In genomic region chr5:1294839-1295649, GRCh38 we compare ENCODE assay signal across 8 cellular contexts.
A peak's percentile ranks its signal among the peaks of the same experiment; 100 is the strongest.
DNase-seq lines count a peak whose midpoint lies in the region; ATAC-seq and TF ChIP-seq lines count a peak whose summit lies in the region.

TSS of gene TERT (minus strand) at chr5:1295068. CDS start at chr5:1294989, 79 bp downstream.

- DNase-seq in activated CD4-positive, alpha-beta T cell treated with anti-CD3 and anti-CD28 coated beads, Interleukin-2, amount 50 U/mL, for 1 hour, result peak; percentile 75
- peak in 27 of 42 donors; percentile 12 to 61 (median 38) for DNase-seq in head of caudate nucleus
- DNase-seq in stimulated activated CD4-positive, alpha-beta T cell treated with anti-CD3 and anti-CD28 coated beads, TNF-alpha, amount 100 ng/mL, for 24 hours (ENCODE audit: low read depth in 3 of 3), result peak; percentile 65 to 89 (median 78)
- DNase-seq in NCI-H1092 treated with DMSO at 0.1 percent for 48 hours (lab: John Stamatoyannopoulos, UW), result no peak
- DNase-seq in tibial artery, result no peak

- ATAC-seq in HG03521 (IDR thresholded peaks at IDR 0.05; ENCODE audit: unreplicated experiment), result no peak

- no peak for TF ChIP-seq CTCF in C4-2B (conservative IDR thresholded peaks at IDR 0.05)
- no peak for TF ChIP-seq CTCF in tibial artery (IDR thresholded peaks at IDR 0.05)

- no peaks in the 10 kb centered on the region for H3K36me3 ChIP-seq in tibial artery

- no peaks in the 10 kb centered on the region for H3K9me3 ChIP-seq in tibial artery

- intact Hi-C loops in head of caudate nucleus (cut with DNase I) (no loop called here), tibial artery (cut with DNase I; ENCODE audit: low total_unique reads) (no loop called here)

- H3K27ac ChIP-seq in C4-2B, result peak within 1 kb of the TSS; percentile 58
- no peak within 1 kb of the TSS for H3K27ac ChIP-seq in tibial artery

- no peak for TF ChIP-seq EP300 in Ishikawa (IDR thresholded peaks at IDR 0.05; ENCODE audit: borderline replicate concordance)

- H3K4me1 ChIP-seq in tibial artery, result peaks cover 0 to 13% (median 2%) of the 10 kb centered on the region in 4 donors

- no peak for TF ChIP-seq RAD21 in Ishikawa (IDR thresholded peaks at IDR 0.05; ENCODE audit: low read depth)

- no peak within 1 kb of the TSS for H3K4me3 ChIP-seq in tibial artery

- H3K27me3 ChIP-seq in tibial artery, result peaks cover 0 to 68% of the 10 kb centered on the region in 2 donors

TF ChIP-seq in Ishikawa, 13 proteins besides CTCF, POLR2A, EP300 and RAD21:
- TF ChIP-seq EGR1 (IDR thresholded peaks at IDR 0.05), result peak; percentile 81
- TF ChIP-seq USF1 (IDR thresholded peaks at IDR 0.05), result no peak
- peak; percentile 44; the same call in 1 of the 2 replicates for TF ChIP-seq MAX (IDR thresholded peaks at IDR 0.05)

Comparison
In these comparisons a context has a peak if more than half of its experiments do, and no peak if none do; other contexts are left out.
1. DNase-seq: peak in activated CD4-positive, alpha-beta T cell treated with anti-CD3 and anti-CD28 coated beads, Interleukin-2, amount 50 U/mL, for 1 hour (single experiment), head of caudate nucleus (27 of 42) and stimulated activated CD4-positive, alpha-beta T cell treated with anti-CD3 and anti-CD28 coated beads, TNF-alpha, amount 100 ng/mL, for 24 hours (3 of 3); none in NCI-H1092 treated with DMSO at 0.1 percent for 48 hours (single experiment) and tibial artery (0 of 2).